9 cellular contexts compared by ENCODE assay signal in genomic region chr10:26437637-26438461, GRCh38. TPM values are rescaled to one million over a fixed set of nuclear protein-coding genes. Genes with fewer than 3 reads are reported as not detected.
DNase-seq lines count a peak whose midpoint lies in the region; ATAC-seq and TF ChIP-seq lines count a peak whose summit lies in the region.
"Had no signal": no experiment of that assay in that cellular context is flagged by ENCODE, and none has a peak within 500 bp of the region (broad histone marks: within the 10 kb centered on the region; RNA-seq: fewer than 3 reads in every experiment).

Gene APBB1IP (plus strand): TSS chr10:26438341. CDS start chr10:26492327, 53,986 bp downstream.

- no peak within 1 kb of the TSS for H2BK5ac ChIP-seq in mesenchymal stem cell (ENCODE audit: low read depth, low read length, poor library complexity, severe bottlenecking)

- H3K79me1 ChIP-seq in mesenchymal stem cell (replicated peaks; ENCODE audit: low read length, poor library complexity, severe bottlenecking): no peaks in the 10 kb centered on the region

- no peak within 1 kb of the TSS for H4K8ac ChIP-seq in mesenchymal stem cell (ENCODE audit: low read length)

- H2BK12ac ChIP-seq in mesenchymal stem cell (ENCODE audit: low read length in 2 of 2): no peak within 1 kb of the TSS

- H3K27me3 ChIP-seq in BLaER1 (no peaks in the 10 kb centered on the region), mesenchymal stem cell (ENCODE audit: control insufficient read depth in 1 of 2, insufficient read depth in 1 of 2, low read length in 2 of 2) (peaks cover 0 to 8% of the 10 kb centered on the region in 2 experiments)
- no peaks in the 10 kb centered on the region for H3K27me3 ChIP-seq in effector memory CD4-positive, alpha-beta T cell (replicated peaks; ENCODE audit: control insufficient read depth, insufficient read depth, low read length, poor library complexity, severe bottlenecking)

- H3K4me3 ChIP-seq in BLaER1 (peak within 1 kb of the TSS; percentile 89), mesenchymal stem cell (ENCODE audit: insufficient read depth in 1 of 2, low read depth in 1 of 2, low read length in 2 of 2) (peak within 1 kb of the TSS in 1 of 2 experiments; percentile 85)
- H3K4me3 ChIP-seq in effector memory CD4-positive, alpha-beta T cell (ENCODE audit: insufficient read depth, low read depth, low read length, poor library complexity, severe bottlenecking): peak within 1 kb of the TSS; percentile 88

- intact Hi-C loops in MCF 10A (cut with micrococcal nuclease): no loop called here

- H3K36me3 ChIP-seq in BLaER1 (peaks cover 20% of the 10 kb centered on the region), mesenchymal stem cell (ENCODE audit: control insufficient read depth in 1 of 2, insufficient read depth in 2 of 2, low read depth in 1 of 2, low read length in 2 of 2) (peaks cover 0 to 20% of the 10 kb centered on the region in 2 experiments)
- no peaks in the 10 kb centered on the region for H3K36me3 ChIP-seq in effector memory CD4-positive, alpha-beta T cell (ENCODE audit: control insufficient read depth, insufficient read depth, low read length)

- H3K4me1 Mint-ChIP-seq in MCF 10A (ENCODE audit: insufficient read depth, unreplicated experiment): no peaks in the 10 kb centered on the region

- no peaks in the 10 kb centered on the region for H3K36me3 Mint-ChIP-seq in MCF 10A (ENCODE audit: insufficient read depth, unreplicated experiment)

- no TSS peak for BruUV-seq in MCF 10A (replicated peaks; lab: Mats Ljungman, UMichigan)

- no peak within 1 kb of the TSS for H3K4ac ChIP-seq in mesenchymal stem cell (ENCODE audit: low read depth in 1 of 2, low read length in 2 of 2)

- H3K4me1 ChIP-seq in BLaER1 (peaks cover 58% of the 10 kb centered on the region), mesenchymal stem cell (ENCODE audit: control insufficient read depth, insufficient read depth, low read depth, low read length) (peaks cover 8% of the 10 kb centered on the region)
- H3K4me1 ChIP-seq in effector memory CD4-positive, alpha-beta T cell (ENCODE audit: control insufficient read depth, insufficient read depth, low read length, poor library complexity, severe bottlenecking): peaks cover 39% of the 10 kb centered on the region

- H3K9ac ChIP-seq in BLaER1 (peak within 1 kb of the TSS; percentile 100), mesenchymal stem cell (ENCODE audit: low read length) (peak within 1 kb of the TSS; percentile 96)

- TF ChIP-seq CTCF in MCF 10A (IDR thresholded peaks at IDR 0.05; ENCODE audit: unreplicated experiment): no peak

- H2BK15ac ChIP-seq in mesenchymal stem cell (ENCODE audit: low read depth, poor library complexity, severe bottlenecking): no peak within 1 kb of the TSS

- H3K27ac Mint-ChIP-seq in MCF 10A (ENCODE audit: low read depth, unreplicated experiment): no peak within 1 kb of the TSS

- no peak within 1 kb of the TSS for H4K91ac ChIP-seq in mesenchymal stem cell (ENCODE audit: low read length)

- ATAC-seq in GM19438 (IDR thresholded peaks at IDR 0.05; ENCODE audit: low read depth, unreplicated experiment) (peak; percentile 58), HG03521 (IDR thresholded peaks at IDR 0.05; ENCODE audit: unreplicated experiment) (peak; percentile 43)
- ATAC-seq: HCT116 had no signal

- no peak within 1 kb of the TSS for H3K18ac ChIP-seq in mesenchymal stem cell (ENCODE audit: low read depth in 1 of 2, low read length in 2 of 2)

- H2AFZ ChIP-seq in mesenchymal stem cell (ENCODE audit: low read depth, low read length): no peak within 1 kb of the TSS

- H2AK5ac ChIP-seq in mesenchymal stem cell (ENCODE audit: low read length, severe bottlenecking): no peak within 1 kb of the TSS

- H2BK120ac ChIP-seq in mesenchymal stem cell (ENCODE audit: low read depth, low read length): no peak within 1 kb of the TSS

- 55% methylated on average over 28 of the region's 36 CpGs for WGBS in mesenchymal stem cell

- no peak within 1 kb of the TSS for H3K4me3 Mint-ChIP-seq in MCF 10A (ENCODE audit: unreplicated experiment)

- H3K9me3 ChIP-seq in BLaER1 (peaks cover 20% of the 10 kb centered on the region; the same call in 1 of the 2 replicates), mesenchymal stem cell (ENCODE audit: control insufficient read depth, low read length) (no peaks in the 10 kb centered on the region)
- no peaks in the 10 kb centered on the region for H3K9me3 ChIP-seq in effector memory CD4-positive, alpha-beta T cell (ENCODE audit: control insufficient read depth, low read length)

- CTCF ChIA-PET in MCF 10A (lab: Yijun Ruan, JAX): no interaction called here

- no peaks in the 10 kb centered on the region; the same call in 1 of the 2 replicates for H4K20me1 ChIP-seq in BLaER1

- POLR2A ChIA-PET in MCF 10A (lab: Yijun Ruan, JAX): no interaction called here

- no peaks in the 10 kb centered on the region for H3K9me3 Mint-ChIP-seq in MCF 10A (ENCODE audit: unreplicated experiment)

- H3K27ac ChIP-seq in BLaER1 (peak within 1 kb of the TSS; percentile 100), mesenchymal stem cell (ENCODE audit: low read length, poor library complexity, severe bottlenecking) (no peak within 1 kb of the TSS)
- H3K27ac ChIP-seq in effector memory CD4-positive, alpha-beta T cell (ENCODE audit: insufficient read depth, low read length, poor library complexity, severe bottlenecking): peak within 1 kb of the TSS; percentile 90

- peaks cover 14% of the 10 kb centered on the region for H3K27me3 Mint-ChIP-seq in MCF 10A (ENCODE audit: insufficient read depth, unreplicated experiment)

- H3K14ac ChIP-seq in mesenchymal stem cell (ENCODE audit: low read length in 2 of 2): no peak within 1 kb of the TSS

- H3K4me2 ChIP-seq in BLaER1 (peak within 1 kb of the TSS; percentile 99), mesenchymal stem cell (ENCODE audit: low read length, poor library complexity, severe bottlenecking) (peak within 1 kb of the TSS; percentile 68)

- no peak within 1 kb of the TSS for H3K23ac ChIP-seq in mesenchymal stem cell (ENCODE audit: low read length in 2 of 2)

- peak; percentile 26 to 42 for DNase-seq in activated CD4-positive, alpha-beta T cell treated with anti-CD3 and anti-CD28 coated beads for 4 hours
- DNase-seq in effector memory CD4-positive, alpha-beta T cell: peak in 1 of 3 donors; percentile 30
- DNase-seq in mesenchymal stem cell (no peak), stromal cell of bone marrow (ENCODE audit: low read depth) (peak; percentile 82), MCF 10A (ENCODE audit: unreplicated experiment) (no peak)

RNA-seq across cellular contexts. Expression of gene APBB1IP, which starts in this region (rescaled TPM):
- polyA plus RNA-seq in mesenchymal stem cell (2013, experiment 1 of 2): 0.15 TPM
- polyA plus RNA-seq in mesenchymal stem cell (2013, experiment 2 of 2): 0.08 TPM
- total RNA-seq in MCF 10A (2022): not detected in 2 replicates

Comparison
In these comparisons a context has a peak if more than half of its experiments do, and no peak if none do; other contexts are left out.
1. DNase-seq: peak in activated CD4-positive, alpha-beta T cell treated with anti-CD3 and anti-CD28 coated beads for 4 hours (2 of 2) and stromal cell of bone marrow (single experiment); none in mesenchymal stem cell (single experiment) and MCF 10A (single experiment).